In genomic region chr18:76490040-76490439, GRCh38 we compare ENCODE assay signal across 9 cellular contexts. TPM values are rescaled to one million over a fixed set of nuclear protein-coding genes. Genes with fewer than 3 reads are reported as not detected.
DNase-seq lines count a peak whose midpoint lies in the region; ATAC-seq and TF ChIP-seq lines count a peak whose summit lies in the region.
"Had no signal": no experiment of that assay in that cellular context is flagged by ENCODE, and none has a peak within 500 bp of the region (broad histone marks: within the 10 kb centered on the region; RNA-seq: fewer than 3 reads in every experiment).

No MANE protein-coding gene starts in this region.

- TF ChIP-seq CTCF in ascending aorta (IDR thresholded peaks at IDR 0.05) (no peak), upper lobe of left lung (IDR thresholded peaks at IDR 0.05) (no peak)

- H3K27ac ChIP-seq in ascending aorta (no peak overlapping the region), upper lobe of left lung (peak overlapping the region in 1 of 4 donors; percentile 93)

- H3K27me3 Mint-ChIP-seq in activated naive CD4-positive, alpha-beta T cell treated with anti-CD3 and anti-CD28 coated beads, Interleukin-2, amount 50 U/mL, for 24 hours: no peaks in the 10 kb centered on the region

- H3K36me3 ChIP-seq in ascending aorta (no peaks in the 10 kb centered on the region), upper lobe of left lung (no peaks in the 10 kb centered on the region)

- no peaks in the 10 kb centered on the region for H3K27me3 ChIP-seq in ascending aorta
- no peaks in the 10 kb centered on the region for H3K27me3 ChIP-seq in upper lobe of left lung

- TF ChIP-seq EP300 in upper lobe of left lung (IDR thresholded peaks at IDR 0.05): no peak

- H3K4me1 ChIP-seq in ascending aorta (peaks cover 4% of the 10 kb centered on the region in 2 donors), upper lobe of left lung (peaks cover 17 to 64% (median 27%) of the 10 kb centered on the region in 4 donors)

- H3K9me3 ChIP-seq in ascending aorta (no peaks in the 10 kb centered on the region), upper lobe of left lung (no peaks in the 10 kb centered on the region)

- DNase-seq in activated naive CD4-positive, alpha-beta T cell treated with Interleukin-2 at 50 U/mL for 16 hours: no peak
- DNase-seq in ascending aorta (ENCODE audit: low spot score in 2 of 2) (no peak), left kidney (ENCODE audit: low read depth, low spot score) (peak; percentile 93), upper lobe of left lung (no peak), globus pallidus (ENCODE audit: low spot score) (no peak), NCI-H2107 treated with DMSO at 0.1 percent for 48 hours (lab: John Stamatoyannopoulos, UW; ENCODE audit: unreplicated experiment) (no peak)
- DNase-seq: NCI-H2029 treated with DMSO at 0.1 percent for 48 hours had no signal

- no peaks in the 10 kb centered on the region for H3K36me3 Mint-ChIP-seq in activated naive CD4-positive, alpha-beta T cell treated with anti-CD3 and anti-CD28 coated beads, Interleukin-2, amount 50 U/mL, for 24 hours

- H3K4me3 ChIP-seq in ascending aorta (peak overlapping the region; percentile 67 to 78), upper lobe of left lung (peak overlapping the region in 3 of 4 donors; percentile 69 to 88 (median 84))

- peak overlapping the region; percentile 84 for H3K4me3 Mint-ChIP-seq in activated naive CD4-positive, alpha-beta T cell treated with anti-CD3 and anti-CD28 coated beads, Interleukin-2, amount 50 U/mL, for 24 hours

- H3K27ac Mint-ChIP-seq in activated naive CD4-positive, alpha-beta T cell treated with anti-CD3 and anti-CD28 coated beads, Interleukin-2, amount 50 U/mL, for 24 hours: no peak overlapping the region

- intact Hi-C loops in ascending aorta (cut with DNase I): loop anchor here (5.0 to 10.0 kb wide), 4 partner anchors 332 to 1995 kb away; partner anchors contain the start of genes CNDP2, TSHZ1, ZNF236 and ZNF407

- H3K9me3 Mint-ChIP-seq in activated naive CD4-positive, alpha-beta T cell treated with anti-CD3 and anti-CD28 coated beads, Interleukin-2, amount 50 U/mL, for 24 hours: no peaks in the 10 kb centered on the region

- WGBS in upper lobe of left lung, 2 donors: 57 to 60% methylated on average over 5 of the region's 5 CpGs

- peaks cover 58% of the 10 kb centered on the region for H3K4me1 Mint-ChIP-seq in activated naive CD4-positive, alpha-beta T cell treated with anti-CD3 and anti-CD28 coated beads, Interleukin-2, amount 50 U/mL, for 24 hours

- ATAC-seq in upper lobe of left lung (ENCODE audit: low FRiP score in 2 of 2): no peak
- ATAC-seq in HG03432 (IDR thresholded peaks at IDR 0.05; ENCODE audit: unreplicated experiment): no peak

- no peak for TF ChIP-seq POLR2A in upper lobe of left lung (IDR thresholded peaks at IDR 0.05)

RNA-seq across cellular contexts. Expression of gene ZNF516, which starts 5.0 kb away (rescaled TPM):
- total RNA-seq in ascending aorta: 21.6 TPM
- total RNA-seq in upper lobe of left lung: 10 to 100 TPM; 21.9 to 44.3 (median 36.5) TPM
